In genomic region chr15:41332788-41333527, GRCh38 we compare ENCODE assay signal across 8 cellular contexts. TPM values are rescaled to one million over a fixed set of nuclear protein-coding genes. Genes with fewer than 3 reads are reported as not detected.
DNase-seq lines count a peak whose midpoint lies in the region; ATAC-seq and TF ChIP-seq lines count a peak whose summit lies in the region.

A gene with protein sequence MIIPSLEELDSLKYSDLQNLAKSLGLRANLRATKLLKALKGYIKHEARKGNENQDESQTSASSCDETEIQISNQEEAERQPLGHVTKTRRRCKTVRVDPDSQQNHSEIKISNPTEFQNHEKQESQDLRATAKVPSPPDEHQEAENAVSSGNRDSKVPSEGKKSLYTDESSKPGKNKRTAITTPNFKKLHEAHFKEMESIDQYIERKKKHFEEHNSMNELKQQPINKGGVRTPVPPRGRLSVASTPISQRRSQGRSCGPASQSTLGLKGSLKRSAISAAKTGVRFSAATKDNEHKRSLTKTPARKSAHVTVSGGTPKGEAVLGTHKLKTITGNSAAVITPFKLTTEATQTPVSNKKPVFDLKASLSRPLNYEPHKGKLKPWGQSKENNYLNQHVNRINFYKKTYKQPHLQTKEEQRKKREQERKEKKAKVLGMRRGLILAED (plus strand): TSS chr15:41332881. CDS start chr15:41332958, 77 bp downstream.

- H3K27me3 Mint-ChIP-seq in CD8-positive, alpha-beta memory T cell: peaks cover 0 to 1% of the 10 kb centered on the region in 2 donors
- H3K27me3 Mint-ChIP-seq in natural killer cell treated with Interleukin-12 subunit alpha and Interleukin-12 subunit beta and Interleukin-15 and Interleukin-18, amount 100 ng/mL, for 72 hours: no peaks in the 10 kb centered on the region

- H3K4me1 ChIP-seq in CD8-positive, alpha-beta memory T cell (ENCODE audit: insufficient read depth, low read length): peaks cover 8% of the 10 kb centered on the region
- H3K4me1 ChIP-seq in SJSA1 (replicated peaks): peaks cover 16% of the 10 kb centered on the region

- H3K36me3 Mint-ChIP-seq in CD8-positive, alpha-beta memory T cell: peaks cover 0 to 20% (median 2%) of the 10 kb centered on the region in 3 donors
- peaks cover 4% of the 10 kb centered on the region for H3K36me3 Mint-ChIP-seq in natural killer cell treated with Interleukin-12 subunit alpha and Interleukin-12 subunit beta and Interleukin-15 and Interleukin-18, amount 100 ng/mL, for 72 hours

- peaks cover 27 to 59% (median 43%) of the 10 kb centered on the region in 3 donors for H3K4me1 Mint-ChIP-seq in CD8-positive, alpha-beta memory T cell
- peaks cover 25 to 36% of the 10 kb centered on the region in 2 donors for H3K4me1 Mint-ChIP-seq in natural killer cell treated with Interleukin-12 subunit alpha and Interleukin-12 subunit beta and Interleukin-15 and Interleukin-18, amount 100 ng/mL, for 72 hours (ENCODE audit: low read depth in 2 of 2)

- no peaks in the 10 kb centered on the region for H3K9me3 Mint-ChIP-seq in CD8-positive, alpha-beta memory T cell
- H3K9me3 Mint-ChIP-seq in natural killer cell treated with Interleukin-12 subunit alpha and Interleukin-12 subunit beta and Interleukin-15 and Interleukin-18, amount 100 ng/mL, for 72 hours: no peaks in the 10 kb centered on the region

- H3K4me3 Mint-ChIP-seq in CD8-positive, alpha-beta memory T cell: peak within 1 kb of the TSS; percentile 90 to 100 (median 99)
- peak within 1 kb of the TSS; percentile 90 for H3K4me3 Mint-ChIP-seq in natural killer cell treated with Interleukin-12 subunit alpha and Interleukin-12 subunit beta and Interleukin-15 and Interleukin-18, amount 100 ng/mL, for 72 hours

- peak in 1 of 5 donors; percentile 37 for DNase-seq in CD8-positive, alpha-beta memory T cell
- no peak for DNase-seq in SJSA1 (ENCODE audit: low read depth in 1 of 2, low spot score in 2 of 2)
- DNase-seq in epithelial cell of proximal tubule (ENCODE audit: low read depth): peak; percentile 67
- DNase-seq in natural killer cell treated with Interleukin-12 subunit alpha and Interleukin-12 subunit beta and Interleukin-15 and Interleukin-18, amount 100 ng/mL, for 72 hours (ENCODE audit: low spot score): no peak
- no peak for DNase-seq in midbrain (lab: John Stamatoyannopoulos, UW)
- no peak for DNase-seq in NCI-H128 (lab: John Stamatoyannopoulos, UW; ENCODE audit: unreplicated experiment)

- H3K27me3 ChIP-seq in CD8-positive, alpha-beta memory T cell (ENCODE audit: insufficient read depth, low read length, poor library complexity, severe bottlenecking): no peaks in the 10 kb centered on the region
- no peaks in the 10 kb centered on the region for H3K27me3 ChIP-seq in SJSA1 (replicated peaks)

- POLR2A ChIA-PET in CD8-positive, alpha-beta memory T cell (lab: Charles Lee): interaction anchor here (0.9 to 2.3 kb wide), 7 partner anchors 48 to 439 kb away, joined by 3 to 13 read pairs (median 4); partner anchors contain the start of genes CHP1, EXD1, INO80 and VPS18

- peak within 1 kb of the TSS; percentile 76 for H3K27ac ChIP-seq in CD8-positive, alpha-beta memory T cell (ENCODE audit: low read depth, low read length)
- peak within 1 kb of the TSS; percentile 92 for H3K27ac ChIP-seq in SJSA1

- H3K4me3 ChIP-seq in CD8-positive, alpha-beta memory T cell (ENCODE audit: low read length): peak within 1 kb of the TSS; percentile 98
- peak within 1 kb of the TSS; percentile 86 for H3K4me3 ChIP-seq in SJSA1
- peak within 1 kb of the TSS; percentile 65 for H3K4me3 ChIP-seq in epithelial cell of proximal tubule (ENCODE audit: low read depth, low read length)

- ATAC-seq in GM19043 (IDR thresholded peaks at IDR 0.05; ENCODE audit: low read depth, unreplicated experiment) (peak; percentile 26), HG03280 (IDR thresholded peaks at IDR 0.05; ENCODE audit: unreplicated experiment) (peak; percentile 17)
- peak in 1 of 2 donors; percentile 13 for ATAC-seq in natural killer cell treated with Interleukin-12 subunit alpha and Interleukin-12 subunit beta and Interleukin-15 and Interleukin-18, amount 100 ng/mL, for 72 hours

- CTCF ChIA-PET in CD8-positive, alpha-beta memory T cell (lab: Charles Lee): interaction anchor here (0.7 to 2.0 kb wide), 4 partner anchors 9 to 439 kb away, joined by 4 to 9 read pairs (median 6); partner anchors contain the start of genes CHP1, EXD1 and VPS18

- no peak for TF ChIP-seq CTCF in epithelial cell of proximal tubule (conservative IDR thresholded peaks at IDR 0.05; ENCODE audit: low read depth, low read length)

- H3K9me3 ChIP-seq in CD8-positive, alpha-beta memory T cell (ENCODE audit: low read length): no peaks in the 10 kb centered on the region
- no peaks in the 10 kb centered on the region for H3K9me3 ChIP-seq in SJSA1 (replicated peaks)

- no peaks in the 10 kb centered on the region for H3K36me3 ChIP-seq in CD8-positive, alpha-beta memory T cell (ENCODE audit: insufficient read depth, low read length)
- peaks cover 34% of the 10 kb centered on the region for H3K36me3 ChIP-seq in SJSA1

- peak within 1 kb of the TSS; percentile 64 to 97 (median 96) for H3K27ac Mint-ChIP-seq in CD8-positive, alpha-beta memory T cell
- peak within 1 kb of the TSS; percentile 85 to 86 for H3K27ac Mint-ChIP-seq in natural killer cell treated with Interleukin-12 subunit alpha and Interleukin-12 subunit beta and Interleukin-15 and Interleukin-18, amount 100 ng/mL, for 72 hours

RNA-seq across cellular contexts. Expression of the gene that starts here (rescaled TPM):
- total RNA-seq in CD8-positive, alpha-beta memory T cell: 100 to 1,000 TPM; 100 to 106 TPM
- 2.7 TPM for polyA plus RNA-seq in CD8-positive, alpha-beta memory T cell
- total RNA-seq in SJSA1 (2014; rRNA removed; shearing (Covaris generic)): 175 and 251 TPM in 2 replicates
- 113 and 124 TPM in 2 replicates for total RNA-seq in epithelial cell of proximal tubule
- 100 to 1,000 TPM in 1 of 2 donors, 10 to 100 TPM in 1; 80.5 to 118 TPM for total RNA-seq in natural killer cell treated with Interleukin-12 subunit alpha and Interleukin-12 subunit beta and Interleukin-15 and Interleukin-18, amount 100 ng/mL, for 72 hours
